In genomic region chr15:86328658-86329057, GRCh38 we compare ENCODE assay signal across 24 cellular contexts.
"Had no signal": no experiment of that assay in that cellular context is flagged by ENCODE, and none has a peak within 500 bp of the region (broad histone marks: within the 10 kb centered on the region; RNA-seq: fewer than 3 reads in every experiment).

No MANE protein-coding gene starts in this region.

- H3K9me3 ChIP-seq: psoas muscle, right lobe of liver had no signal

- H3K4me1 ChIP-seq: esophagus muscularis mucosa, gastroesophageal sphincter, left ventricle myocardium inferior, lower lobe of right lung, parathyroid adenoma, psoas muscle, right lobe of liver, spleen, stomach, transverse colon had no signal

- H3K27ac ChIP-seq: dorsolateral prefrontal cortex, esophagus muscularis mucosa, gastroesophageal sphincter, left ventricle myocardium inferior, lower lobe of right lung, parathyroid adenoma, psoas muscle, right lobe of liver, spleen, stomach, thoracic aorta, transverse colon had no signal

- DNase-seq: cortex of kidney; dorsolateral prefrontal cortex; effector memory CD4-positive, alpha-beta T cell; foreskin fibroblast; immature natural killer cell; left ventricle myocardium inferior; lower lobe of right lung; occipital lobe; psoas muscle; retina; right lobe of liver; spleen; stimulated activated CD4-positive, alpha-beta T cell treated with anti-CD3 and anti-CD28 coated beads, Interleukin-15, amount 100 ng/mL, for 24 hours; stimulated activated CD4-positive, alpha-beta T cell treated with anti-CD3 and anti-CD28 coated beads, Interleukin-1b, Interleukin-23, amount 100 ng/mL, for 48 hours; stimulated activated CD4-positive, alpha-beta T cell treated with anti-CD3 and anti-CD28 coated beads, Interleukin-4, amount 100 ng/mL, for 24 hours; stomach; substantia nigra; transverse colon had no signal

- H3K36me3 ChIP-seq: esophagus muscularis mucosa, gastroesophageal sphincter, left ventricle myocardium inferior, lower lobe of right lung, right lobe of liver, spleen, stomach, thoracic aorta, transverse colon had no signal

- ATAC-seq: gastroesophageal sphincter; lower lobe of right lung; natural killer cell treated with Interleukin-12 subunit alpha and Interleukin-12 subunit beta and Interleukin-15 and Interleukin-18, amount 100 ng/mL, for 72 hours; psoas muscle; right lobe of liver; stimulated activated memory B cell treated with anti-CD40 and anti-IgM and Interleukin-4, amounts not matched to agents 10 μg/mL and 1 μg/mL and 100 μg/mL, for 72 hours had no signal

- H3K27me3 ChIP-seq: right lobe of liver, stomach, transverse colon had no signal

- H3K4me3 ChIP-seq: dorsolateral prefrontal cortex, esophagus muscularis mucosa, gastroesophageal sphincter, left ventricle myocardium inferior, lower lobe of right lung, psoas muscle, right lobe of liver, spleen, stomach, thoracic aorta, transverse colon had no signal
